ENCODE assay signal across 8 cellular contexts in genomic region chr17:52106638-52107261, GRCh38. TPM values are rescaled to one million over a fixed set of nuclear protein-coding genes. Genes with fewer than 3 reads are reported as not detected.
DNase-seq lines count a peak whose midpoint lies in the region; ATAC-seq and TF ChIP-seq lines count a peak whose summit lies in the region.

No MANE protein-coding gene starts in this region.

- no peaks in the 10 kb centered on the region for H3K27me3 ChIP-seq in CD8-positive, alpha-beta T cell (ENCODE audit: insufficient read depth, low read length)
- no peaks in the 10 kb centered on the region for H3K27me3 ChIP-seq in trophoblast cell (ENCODE audit: insufficient read depth, low read length)

- no CpG with 5 or more reads among the region's 7 CpGs for WGBS in trophoblast cell (ENCODE audit: extremely low coverage, insufficient coverage, insufficient read length)

- H3K79me1 ChIP-seq in trophoblast cell (ENCODE audit: low read length): no peaks in the 10 kb centered on the region

- DNase-seq in CD8-positive, alpha-beta T cell: peak in 3 of 7 experiments; percentile 4 to 27 (median 4)
- DNase-seq in NCI-H1092 treated with DMSO at 0.1 percent for 48 hours (lab: John Stamatoyannopoulos, UW): peak; percentile 65
- peak; percentile 67 for DNase-seq in activated CD4-positive, alpha-beta T cell treated with anti-CD3 and anti-CD28 coated beads for 36 hours
- DNase-seq in fibroblast of peridontal ligament (ENCODE audit: extremely low read depth): peak; percentile 46
- DNase-seq in trophoblast cell: peak; percentile 11 to 72
- DNase-seq in GDM1 (lab: John Stamatoyannopoulos, UW): no peak

- H3K36me3 Mint-ChIP-seq in CD8-positive, alpha-beta T cell: no peaks in the 10 kb centered on the region
- H3K36me3 Mint-ChIP-seq in activated CD4-positive, alpha-beta T cell treated with anti-CD3 and anti-CD28 coated beads for 36 hours (ENCODE audit: low read depth): no peaks in the 10 kb centered on the region

- no peak overlapping the region for H2AFZ ChIP-seq in trophoblast cell (ENCODE audit: insufficient read depth, low read length, poor library complexity)

- H3K9me3 Mint-ChIP-seq in CD8-positive, alpha-beta T cell: no peaks in the 10 kb centered on the region
- H3K9me3 Mint-ChIP-seq in activated CD4-positive, alpha-beta T cell treated with anti-CD3 and anti-CD28 coated beads for 36 hours (ENCODE audit: low read depth): no peaks in the 10 kb centered on the region

- H2BK5ac ChIP-seq in trophoblast cell (ENCODE audit: low read depth, low read length, poor library complexity): no peak overlapping the region

- H3K27ac Mint-ChIP-seq in CD8-positive, alpha-beta T cell: no peak overlapping the region
- no peak overlapping the region for H3K27ac Mint-ChIP-seq in activated CD4-positive, alpha-beta T cell treated with anti-CD3 and anti-CD28 coated beads for 36 hours

- no peak overlapping the region for H3K27ac ChIP-seq in CD8-positive, alpha-beta T cell (ENCODE audit: low read depth, low read length)
- H3K27ac ChIP-seq in trophoblast cell (ENCODE audit: low read depth, low read length): no peak overlapping the region

- CTCF ChIA-PET in CD8-positive, alpha-beta T cell (lab: Charles Lee): interaction anchor here (0.9 to 1.8 kb wide), 5 partner anchors 10 to 735 kb away, joined by 3 to 6 read pairs (median 3); no protein-coding TSS in a partner anchor
- CTCF ChIA-PET in activated CD4-positive, alpha-beta T cell treated with anti-CD3 and anti-CD28 coated beads for 36 hours (lab: Charles Lee): interaction anchor here (0.5 to 2.3 kb wide), 16 partner anchors 12 to 389 kb away, joined by 3 to 16 read pairs (median 4); no protein-coding TSS in a partner anchor

- H3K4me3 ChIP-seq in CD8-positive, alpha-beta T cell (ENCODE audit: low read depth, low read length): no peak overlapping the region
- H3K4me3 ChIP-seq in trophoblast cell (ENCODE audit: low read depth, low read length): no peak overlapping the region

- H3K4ac ChIP-seq in trophoblast cell (ENCODE audit: low read depth, low read length): no peak overlapping the region

- no peak overlapping the region for H3K14ac ChIP-seq in trophoblast cell (ENCODE audit: low read length)

- POLR2A ChIA-PET in CD8-positive, alpha-beta T cell (lab: Charles Lee): no interaction called here
- POLR2A ChIA-PET in activated CD4-positive, alpha-beta T cell treated with anti-CD3 and anti-CD28 coated beads for 36 hours (lab: Charles Lee): no interaction called here

- H3K9ac ChIP-seq in trophoblast cell (ENCODE audit: low read length): no peak overlapping the region

- H3K36me3 ChIP-seq in CD8-positive, alpha-beta T cell (ENCODE audit: insufficient read depth, low read length): no peaks in the 10 kb centered on the region
- H3K36me3 ChIP-seq in trophoblast cell (ENCODE audit: control insufficient read depth in 1 of 2, insufficient read depth in 2 of 2, low read length in 2 of 2): no peaks in the 10 kb centered on the region

- no peak for ATAC-seq in CD8-positive, alpha-beta T cell
- ATAC-seq in GM18909 (IDR thresholded peaks at IDR 0.05; ENCODE audit: poor library complexity, unreplicated experiment): peak; percentile 59
- ATAC-seq in activated CD4-positive, alpha-beta T cell treated with anti-CD3 and anti-CD28 coated beads for 36 hours: no peak
- ATAC-seq in GM21423 (IDR thresholded peaks at IDR 0.05; ENCODE audit: unreplicated experiment): no peak

- H4K8ac ChIP-seq in trophoblast cell (ENCODE audit: low read depth, low read length): no peak overlapping the region

- H2BK120ac ChIP-seq in trophoblast cell (ENCODE audit: insufficient read depth, low read length, poor library complexity): no peak overlapping the region

- no peak overlapping the region for H4K12ac ChIP-seq in trophoblast cell (ENCODE audit: low read depth, low read length)

- H2BK12ac ChIP-seq in trophoblast cell (ENCODE audit: low read length): no peak overlapping the region

- no peak overlapping the region for H2AK5ac ChIP-seq in trophoblast cell (ENCODE audit: low read length)

- H3K79me2 ChIP-seq in trophoblast cell (ENCODE audit: control insufficient read depth, insufficient read depth, low read length, poor library complexity): no peaks in the 10 kb centered on the region

- H3K4me1 Mint-ChIP-seq in CD8-positive, alpha-beta T cell (ENCODE audit: low read depth): no peaks in the 10 kb centered on the region
- H3K4me1 Mint-ChIP-seq in activated CD4-positive, alpha-beta T cell treated with anti-CD3 and anti-CD28 coated beads for 36 hours: no peaks in the 10 kb centered on the region

- H3K4me1 ChIP-seq in CD8-positive, alpha-beta T cell (ENCODE audit: insufficient read depth, low read length): no peaks in the 10 kb centered on the region
- no peaks in the 10 kb centered on the region for H3K4me1 ChIP-seq in trophoblast cell (ENCODE audit: control insufficient read depth in 1 of 2, insufficient read depth in 2 of 2, low read length in 2 of 2)

- no peak overlapping the region for H3K23ac ChIP-seq in trophoblast cell (ENCODE audit: low read length)

- intact Hi-C loops in CD8-positive, alpha-beta T cell (cut with DNase I, micrococcal nuclease): loop anchor here in 1 of 2 experiments (5.0 kb wide), 2 partner anchors 734 to 809 kb away; no protein-coding TSS in a partner anchor
- intact Hi-C loops in activated CD4-positive, alpha-beta T cell treated with anti-CD3 and anti-CD28 coated beads for 36 hours (cut with DNase I, micrococcal nuclease): loop anchor here (1.0 to 5.0 kb wide), 4 partner anchors 245 to 736 kb away; no protein-coding TSS in a partner anchor

- no peak overlapping the region for H3K4me2 ChIP-seq in trophoblast cell (ENCODE audit: low read length)

- no peak overlapping the region for H3K4me3 Mint-ChIP-seq in CD8-positive, alpha-beta T cell
- no peak overlapping the region for H3K4me3 Mint-ChIP-seq in activated CD4-positive, alpha-beta T cell treated with anti-CD3 and anti-CD28 coated beads for 36 hours

- H3K27me3 Mint-ChIP-seq in CD8-positive, alpha-beta T cell (ENCODE audit: low read depth): peaks cover 7% of the 10 kb centered on the region
- H3K27me3 Mint-ChIP-seq in activated CD4-positive, alpha-beta T cell treated with anti-CD3 and anti-CD28 coated beads for 36 hours: peaks cover 11% of the 10 kb centered on the region

- no peak overlapping the region for H4K91ac ChIP-seq in trophoblast cell (ENCODE audit: low read depth, low read length)

- TF ChIP-seq CTCF in CD8-positive, alpha-beta T cell (IDR thresholded peaks at IDR 0.05): peak; percentile 57

- no peaks in the 10 kb centered on the region for H3K9me3 ChIP-seq in CD8-positive, alpha-beta T cell (ENCODE audit: low read length)
- no peaks in the 10 kb centered on the region for H3K9me3 ChIP-seq in trophoblast cell (ENCODE audit: insufficient read depth, low read depth, low read length)

- H3K18ac ChIP-seq in trophoblast cell (ENCODE audit: low read length): no peak overlapping the region

RNA-seq across cellular contexts. Expression of gene CA10, which starts 51.8 kb away (rescaled TPM):
- total RNA-seq in CD8-positive, alpha-beta T cell: not detected
- not detected for total RNA-seq in activated CD4-positive, alpha-beta T cell treated with anti-CD3 and anti-CD28 coated beads for 36 hours
- polyA plus RNA-seq in trophoblast cell (2013): 0.07 and 0.15 TPM in 2 replicates
